Comparison of ENCODE assay signal across 27 cellular contexts in genomic region chr1:24622218-24622617, GRCh38.
"Had no signal": no experiment of that assay in that cellular context is flagged by ENCODE, and none has a peak within 500 bp of the region (broad histone marks: within the 10 kb centered on the region; RNA-seq: fewer than 3 reads in every experiment).

No MANE protein-coding gene starts in this region.

- DNase-seq: activated CD4-positive, alpha-beta T cell treated with anti-CD3 and anti-CD28 coated beads for 36 hours; activated CD4-positive, CD25-positive, alpha-beta regulatory T cell; activated CD8-positive, alpha-beta memory T cell treated with anti-CD3 and anti-CD28 coated beads, Interleukin-2, amount 10 ng/mL, durations not matched to agents 7 days and 5 days; activated CD8-positive, alpha-beta T cell treated with anti-CD3 and anti-CD28 coated beads, Interleukin-2, amount 10 ng/mL, durations not matched to agents 7 days and 5 days; activated naive CD8-positive, alpha-beta T cell treated with anti-CD3 and anti-CD28 coated beads, Interleukin-2, amount 50 U/mL, for 24 hours; activated T-cell treated with anti-CD3 and anti-CD28 coated beads, Interleukin-2, amount 50 U/mL, for 48 hours; anterior cingulate cortex; cortex of kidney; effector memory CD8-positive, alpha-beta T cell; erythroblast; head of caudate nucleus; hypothalamus; immature natural killer cell; left ventricle myocardium inferior; naive thymus-derived CD4-positive, alpha-beta T cell; nucleus accumbens; right cardiac atrium; stimulated activated CD4-positive, alpha-beta T cell treated with anti-CD3 and anti-CD28 coated beads, Interleukin-12 subunit alpha, Interleukin-12 subunit beta, amount 100 ng/mL, for 4 hours; stimulated activated CD4-positive, alpha-beta T cell treated with anti-CD3 and anti-CD28 coated beads, Interleukin-4, amount 100 ng/mL, for 1 hour; stimulated activated naive CD8-positive, alpha-beta T cell treated with anti-CD3 and anti-CD28 coated beads, Interleukin-15, Interleukin-2, amounts not matched to agents 100 U/mL and 50 U/mL, for 24 hours; upper lobe of left lung had no signal

- H3K27ac Mint-ChIP-seq: activated CD4-positive, alpha-beta T cell treated with anti-CD3 and anti-CD28 coated beads for 36 hours; activated CD8-positive, alpha-beta memory T cell treated with anti-CD3 and anti-CD28 coated beads, Interleukin-2, amount 10 ng/mL, durations not matched to agents 7 days and 5 days; activated CD8-positive, alpha-beta T cell treated with anti-CD3 and anti-CD28 coated beads, Interleukin-2, amount 10 ng/mL, durations not matched to agents 7 days and 5 days; activated naive CD4-positive, alpha-beta T cell treated with anti-CD3 and anti-CD28 coated beads, Interleukin-2, amount 50 U/mL, for 24 hours; activated naive CD8-positive, alpha-beta T cell treated with anti-CD3 and anti-CD28 coated beads, Interleukin-2, amount 50 U/mL, for 24 hours; activated T-helper 2 cell treated with anti-CD3 and anti-CD28 coated beads, Interferon-gamma antibody, Interleukin-2, Interleukin-4, amounts not matched to agents 10 μg/mL and 5 μg/mL and 100 μg/mL, durations not matched to agents 14 hours and 24 hours and 36 hours; effector memory CD8-positive, alpha-beta T cell; immature natural killer cell had no signal

- H3K4me1 ChIP-seq: left ventricle myocardium inferior, upper lobe of left lung, vagina had no signal

- H3K27me3 ChIP-seq: upper lobe of left lung, vagina had no signal

- H3K4me3 Mint-ChIP-seq: activated CD4-positive, alpha-beta T cell treated with anti-CD3 and anti-CD28 coated beads for 36 hours; activated CD8-positive, alpha-beta memory T cell treated with anti-CD3 and anti-CD28 coated beads, Interleukin-2, amount 10 ng/mL, durations not matched to agents 7 days and 5 days; activated CD8-positive, alpha-beta T cell treated with anti-CD3 and anti-CD28 coated beads, Interleukin-2, amount 10 ng/mL, durations not matched to agents 7 days and 5 days; activated naive CD4-positive, alpha-beta T cell treated with anti-CD3 and anti-CD28 coated beads, Interleukin-2, amount 50 U/mL, for 24 hours; activated naive CD8-positive, alpha-beta T cell treated with anti-CD3 and anti-CD28 coated beads, Interleukin-2, amount 50 U/mL, for 24 hours; effector memory CD8-positive, alpha-beta T cell; immature natural killer cell; naive thymus-derived CD4-positive, alpha-beta T cell; neural crest cell had no signal

- H3K36me3 ChIP-seq: left ventricle myocardium inferior, thoracic aorta, upper lobe of left lung, vagina had no signal

- H3K9me3 Mint-ChIP-seq: activated naive CD4-positive, alpha-beta T cell treated with anti-CD3 and anti-CD28 coated beads, Interleukin-2, amount 50 U/mL, for 24 hours; activated naive CD8-positive, alpha-beta T cell treated with anti-CD3 and anti-CD28 coated beads, Interleukin-2, amount 50 U/mL, for 24 hours; activated T-helper 2 cell treated with anti-CD3 and anti-CD28 coated beads, Interferon-gamma antibody, Interleukin-2, Interleukin-4, amounts not matched to agents 10 μg/mL and 5 μg/mL and 100 μg/mL, durations not matched to agents 14 hours and 24 hours and 36 hours; effector memory CD8-positive, alpha-beta T cell had no signal

- H3K36me3 Mint-ChIP-seq: activated CD8-positive, alpha-beta memory T cell treated with anti-CD3 and anti-CD28 coated beads, Interleukin-2, amount 10 ng/mL, durations not matched to agents 7 days and 5 days; activated naive CD4-positive, alpha-beta T cell treated with anti-CD3 and anti-CD28 coated beads, Interleukin-2, amount 50 U/mL, for 24 hours; immature natural killer cell; naive thymus-derived CD4-positive, alpha-beta T cell had no signal

- H3K4me3 ChIP-seq: left ventricle myocardium inferior, skin epidermis, thoracic aorta, upper lobe of left lung, vagina had no signal

- H3K27ac ChIP-seq: left ventricle myocardium inferior, skin epidermis, thoracic aorta, upper lobe of left lung, vagina had no signal

- H3K4me1 Mint-ChIP-seq: activated CD4-positive, alpha-beta T cell treated with anti-CD3 and anti-CD28 coated beads for 36 hours; activated CD8-positive, alpha-beta memory T cell treated with anti-CD3 and anti-CD28 coated beads, Interleukin-2, amount 10 ng/mL, durations not matched to agents 7 days and 5 days; activated naive CD4-positive, alpha-beta T cell treated with anti-CD3 and anti-CD28 coated beads, Interleukin-2, amount 50 U/mL, for 24 hours; activated naive CD8-positive, alpha-beta T cell treated with anti-CD3 and anti-CD28 coated beads, Interleukin-2, amount 50 U/mL, for 24 hours; immature natural killer cell; naive thymus-derived CD4-positive, alpha-beta T cell had no signal

- H3K9me3 ChIP-seq: left ventricle myocardium inferior, thoracic aorta, upper lobe of left lung, vagina had no signal
